8 cellular contexts compared by ENCODE assay signal in genomic region chr5:95809414-95809960, GRCh38. TPM values are rescaled to one million over a fixed set of nuclear protein-coding genes. Genes with fewer than 3 reads are reported as not detected.
DNase-seq lines count a peak whose midpoint lies in the region; ATAC-seq and TF ChIP-seq lines count a peak whose summit lies in the region.

No MANE protein-coding gene starts in this region.

- intact Hi-C loops in Right ventricle myocardium inferior (cut with DNase I) = no loop called here
- intact Hi-C loops in cardiac septum (cut with DNase I) = loop anchor here (1.0 kb wide), 1 partner anchor 13 kb away; the partner anchor contains the start of gene GLRX

- H3K4me1 Mint-ChIP-seq in chondrocyte (ENCODE audit: low read depth) = peaks cover 45% of the 10 kb centered on the region

- peaks cover 37% of the 10 kb centered on the region for H3K4me1 ChIP-seq in muscle layer of colon (ENCODE audit: insufficient read depth, low read length)

- peaks cover 11% of the 10 kb centered on the region for H3K36me3 Mint-ChIP-seq in chondrocyte (ENCODE audit: low read depth)

- peaks cover 5% of the 10 kb centered on the region for H3K36me3 ChIP-seq in muscle layer of colon (ENCODE audit: insufficient read depth, low read length)

- H3K9ac ChIP-seq in muscle layer of colon (ENCODE audit: low read length) = peak overlapping the region; percentile 16

- no peaks in the 10 kb centered on the region for H3K27me3 ChIP-seq in muscle layer of colon (ENCODE audit: control insufficient read depth in 1 of 2, insufficient read depth in 2 of 2, low read length in 2 of 2)

- no peaks in the 10 kb centered on the region for H3K27me3 Mint-ChIP-seq in chondrocyte (ENCODE audit: low read depth)

- H3K4me3 Mint-ChIP-seq in chondrocyte (ENCODE audit: unreplicated experiment) = no peak overlapping the region

- no peak for TF ChIP-seq CTCF in chondrocyte (IDR thresholded peaks at IDR 0.05)

- H3K4me3 ChIP-seq in muscle layer of colon (ENCODE audit: low read depth in 1 of 2, low read length in 2 of 2) = peak overlapping the region in 1 of 2 donors; percentile 3

- H3K27ac ChIP-seq in muscle layer of colon (ENCODE audit: low read depth, low read length) = peak overlapping the region; percentile 63

- H3K27ac Mint-ChIP-seq in chondrocyte (ENCODE audit: unreplicated experiment) = peak overlapping the region; percentile 84

- no peaks in the 10 kb centered on the region for H3K9me3 ChIP-seq in muscle layer of colon (ENCODE audit: low read length)

- peak; percentile 59 for ATAC-seq in Right ventricle myocardium inferior
- ATAC-seq in HG03469 (IDR thresholded peaks at IDR 0.05; ENCODE audit: unreplicated experiment) = no peak
- no peak for ATAC-seq in HG02970 (IDR thresholded peaks at IDR 0.05; ENCODE audit: low FRiP score, unreplicated experiment)
- ATAC-seq in GM21723 (IDR thresholded peaks at IDR 0.05; ENCODE audit: unreplicated experiment) = no peak

- no peak for DNase-seq in Right ventricle myocardium inferior (ENCODE audit: missing footprints)
- no peak for DNase-seq in cardiac septum (ENCODE audit: low spot score)
- DNase-seq in chondrocyte (ENCODE audit: low spot score) = no peak
- no peak for DNase-seq in NCI-H526 (lab: John Stamatoyannopoulos, UW)

- H3K9me3 Mint-ChIP-seq in chondrocyte (ENCODE audit: low read depth) = peaks cover 8% of the 10 kb centered on the region

RNA-seq across cellular contexts. Expression of gene GLRX, which starts 13.0 kb away (rescaled TPM):
- total RNA-seq in Right ventricle myocardium inferior (111 TPM), cardiac septum (119 TPM), chondrocyte (18.3 to 24.8 TPM (median 21.6 TPM) in 3 replicates)
